31 cellular contexts compared by ENCODE assay signal in genomic region chr6:156651438-156651837, GRCh38.
"Had no signal": no experiment of that assay in that cellular context is flagged by ENCODE, and none has a peak within 500 bp of the region (broad histone marks: within the 10 kb centered on the region; RNA-seq: fewer than 3 reads in every experiment).

No MANE protein-coding gene starts in this region.

- H3K9me3 ChIP-seq: pancreas, prostate gland, sigmoid colon, thyroid gland, upper lobe of left lung had no signal

- H3K36me3 ChIP-seq: brain microvascular endothelial cell, heart right ventricle, pancreas, prostate gland, sigmoid colon, thyroid gland, upper lobe of left lung had no signal

- H3K4me3 ChIP-seq: heart right ventricle, pancreas, prostate gland, sigmoid colon, thyroid gland, upper lobe of left lung had no signal

- H3K4me1 ChIP-seq: foreskin keratinocyte, pancreas, prostate gland, sigmoid colon, thyroid gland had no signal

- H3K27ac ChIP-seq: brain microvascular endothelial cell, foreskin keratinocyte, pancreas, prostate gland, sigmoid colon, thyroid gland, upper lobe of left lung had no signal

- DNase-seq: activated CD4-positive, alpha-beta memory T cell treated with anti-CD3 and anti-CD28 coated beads, Interleukin-2, amount 10 ng/mL, durations not matched to agents 7 days and 5 days; activated CD4-positive, alpha-beta T cell treated with anti-CD3 and anti-CD28 coated beads for 1 hour; activated CD4-positive, alpha-beta T cell treated with anti-CD3 and anti-CD28 coated beads, Interleukin-2, amount 10 ng/mL, durations not matched to agents 7 days and 5 days; activated CD8-positive, alpha-beta memory T cell treated with anti-CD3 and anti-CD28 coated beads, Interleukin-2, amount 50 U/mL, for 48 hours; activated gamma-delta T cell treated with Interleukin-2 at 50 U/mL for 16 hours; activated naive CD4-positive, alpha-beta T cell treated with anti-CD3 and anti-CD28 coated beads, Interleukin-2, amount 50 U/mL, for 16 hours; activated T-cell treated with anti-CD3 and anti-CD28 coated beads, Interleukin-2, amount 50 U/mL, for 24 hours; amniotic stem cell; brain microvascular endothelial cell; cortex of kidney; endodermal cell; foreskin keratinocyte; heart right ventricle; kidney glomerular epithelial cell; naive B cell; nephron progenitor cell; nucleus accumbens; pancreas; retina; sigmoid colon; small intestine; stimulated activated CD4-positive, alpha-beta T cell treated with anti-CD3 and anti-CD28 coated beads, Interleukin-1b, Interleukin-23, amount 100 ng/mL, for 48 hours; stimulated activated CD4-positive, alpha-beta T cell treated with anti-CD3 and anti-CD28 coated beads, Interleukin-4, amount 100 ng/mL, for 4 hours; stimulated activated CD8-positive, alpha-beta memory T cell treated with anti-CD3 and anti-CD28 coated beads, Interleukin-4, amount 100 ng/mL, for 48 hours; stimulated activated naive CD8-positive, alpha-beta T cell treated with anti-CD3 and anti-CD28 coated beads, Interleukin-15, amount 100 ng/mL, for 72 hours; thyroid gland; upper lobe of left lung had no signal

- H3K27me3 ChIP-seq: brain microvascular endothelial cell, heart right ventricle, pancreas, sigmoid colon, thyroid gland, upper lobe of left lung had no signal

- ATAC-seq: esophagus mucosa; foreskin keratinocyte; heart right ventricle; left lobe of liver; stimulated activated memory B cell treated with anti-CD40 and anti-IgM and Interleukin-4, amounts not matched to agents 10 μg/mL and 1 μg/mL and 100 μg/mL, for 72 hours; stimulated activated naive CD8-positive, alpha-beta T cell treated with anti-CD3 and anti-CD28 coated beads, Interleukin-15, amount 100 ng/mL, for 72 hours had no signal
